In genomic region chr1:205849619-205850355, GRCh38 we compare ENCODE assay signal across 8 cellular contexts. TPM values are rescaled to one million over a fixed set of nuclear protein-coding genes. Genes with fewer than 3 reads are reported as not detected.
DNase-seq lines count a peak whose midpoint lies in the region; ATAC-seq and TF ChIP-seq lines count a peak whose summit lies in the region.

Gene PM20D1 (minus strand): TSS chr1:205850132. CDS start chr1:205850072, 60 bp downstream.

- H3K27me3 Mint-ChIP-seq in activated CD8-positive, alpha-beta memory T cell treated with anti-CD3 and anti-CD28 coated beads, Interleukin-2, amount 10 ng/mL, durations not matched to agents 7 days and 5 days = no peaks in the 10 kb centered on the region
- H3K27me3 Mint-ChIP-seq in natural killer cell (ENCODE audit: low read depth in 2 of 2) = peaks cover 0 to 3% of the 10 kb centered on the region in 2 donors

- CTCF ChIA-PET in activated CD8-positive, alpha-beta memory T cell treated with anti-CD3 and anti-CD28 coated beads, Interleukin-2, amount 10 ng/mL, durations not matched to agents 7 days and 5 days (lab: Charles Lee) = interaction anchor here (0.6 to 2.5 kb wide), 4 partner anchors 12 to 258 kb away, joined by 3 to 8 read pairs (median 3); no protein-coding TSS in a partner anchor

- peak within 1 kb of the TSS; percentile 72 for H3K27ac Mint-ChIP-seq in activated CD8-positive, alpha-beta memory T cell treated with anti-CD3 and anti-CD28 coated beads, Interleukin-2, amount 10 ng/mL, durations not matched to agents 7 days and 5 days
- H3K27ac Mint-ChIP-seq in natural killer cell = peak within 1 kb of the TSS in 1 of 2 donors; percentile 82

- DNase-seq in HPDE6-E6E7 (ENCODE audit: extremely low spot score) (peak; percentile 40), epithelial cell of esophagus (ENCODE audit: low read depth) (peak; percentile 44), natural killer cell (peak; percentile 75), NCI-H128 (lab: John Stamatoyannopoulos, UW; ENCODE audit: unreplicated experiment) (no peak), SIG-M5 (lab: John Stamatoyannopoulos, UW) (no peak)
- peak; percentile 89 for DNase-seq in activated CD8-positive, alpha-beta memory T cell treated with anti-CD3 and anti-CD28 coated beads, Interleukin-2, amount 10 ng/mL, durations not matched to agents 7 days and 5 days
- DNase-seq in stimulated activated naive CD4-positive, alpha-beta T cell (lab: John Stamatoyannopoulos, UW) = peak; percentile 35 to 88 (median 80)

- intact Hi-C loops in natural killer cell (cut with micrococcal nuclease) = loop anchor here (1.0 kb wide), 1 partner anchor 36 kb away; the partner anchor contains the start of gene SLC41A1

- peaks cover 11% of the 10 kb centered on the region for H3K4me1 Mint-ChIP-seq in activated CD8-positive, alpha-beta memory T cell treated with anti-CD3 and anti-CD28 coated beads, Interleukin-2, amount 10 ng/mL, durations not matched to agents 7 days and 5 days
- H3K4me1 Mint-ChIP-seq in natural killer cell = peaks cover 0 to 13% of the 10 kb centered on the region in 2 donors

- ATAC-seq in GM19395 (IDR thresholded peaks at IDR 0.05; ENCODE audit: unreplicated experiment) (peak; percentile 100), natural killer cell (peak in 2 of 3 donors; percentile 95 to 98)
- peak; percentile 99 for ATAC-seq in activated CD8-positive, alpha-beta memory T cell treated with anti-CD3 and anti-CD28 coated beads, Interleukin-2, amount 10 ng/mL, durations not matched to agents 7 days and 5 days

- H3K4me3 Mint-ChIP-seq in activated CD8-positive, alpha-beta memory T cell treated with anti-CD3 and anti-CD28 coated beads, Interleukin-2, amount 10 ng/mL, durations not matched to agents 7 days and 5 days = peak within 1 kb of the TSS; percentile 76
- H3K4me3 Mint-ChIP-seq in natural killer cell = no peak within 1 kb of the TSS

- peaks cover 5% of the 10 kb centered on the region for H3K36me3 Mint-ChIP-seq in activated CD8-positive, alpha-beta memory T cell treated with anti-CD3 and anti-CD28 coated beads, Interleukin-2, amount 10 ng/mL, durations not matched to agents 7 days and 5 days
- no peaks in the 10 kb centered on the region for H3K36me3 Mint-ChIP-seq in natural killer cell

- TF ChIP-seq CTCF in epithelial cell of esophagus (IDR thresholded peaks at IDR 0.05; ENCODE audit: insufficient read depth, low read depth, low read length, missing control alignments) (no peak), natural killer cell (IDR thresholded peaks at IDR 0.05) (no peak)

- no peak within 1 kb of the TSS for H3K4me3 ChIP-seq in epithelial cell of esophagus (ENCODE audit: low read length)

- H3K9me3 Mint-ChIP-seq in activated CD8-positive, alpha-beta memory T cell treated with anti-CD3 and anti-CD28 coated beads, Interleukin-2, amount 10 ng/mL, durations not matched to agents 7 days and 5 days (ENCODE audit: low read depth) = peaks cover 5% of the 10 kb centered on the region
- H3K9me3 Mint-ChIP-seq in natural killer cell = no peaks in the 10 kb centered on the region

RNA-seq across cellular contexts. Expression of gene PM20D1, which starts in this region (rescaled TPM):
- under 1 TPM; 0.30 to 0.44 TPM for total RNA-seq in activated CD8-positive, alpha-beta memory T cell treated with anti-CD3 and anti-CD28 coated beads, Interleukin-2, amount 10 ng/mL, durations not matched to agents 7 days and 5 days
- total RNA-seq in natural killer cell = 1 to 10 TPM in 2 of 3 donors, not detected in 1; 1.1 to 1.6 TPM

Comparison
In these comparisons a context has a peak if more than half of its experiments do, and no peak if none do; other contexts are left out.
1. Peak in DNase-seq and ATAC-seq in activated CD8-positive, alpha-beta memory T cell treated with anti-CD3 and anti-CD28 coated beads, Interleukin-2, amount 10 ng/mL, durations not matched to agents 7 days and 5 days; RNA of the gene not detected or under 1 TPM.
2. DNase-seq: peak in HPDE6-E6E7 (single experiment), epithelial cell of esophagus (single experiment), natural killer cell (single experiment) and stimulated activated naive CD4-positive, alpha-beta T cell (6 of 6); none in NCI-H128 (single experiment) and SIG-M5 (single experiment).
3. Peak in every context shown above with its lines, with median percentiles within 50 percentile points of each other: ATAC-seq.